1 cellular context compared by ENCODE assay signal in the genomic region with DNA sequence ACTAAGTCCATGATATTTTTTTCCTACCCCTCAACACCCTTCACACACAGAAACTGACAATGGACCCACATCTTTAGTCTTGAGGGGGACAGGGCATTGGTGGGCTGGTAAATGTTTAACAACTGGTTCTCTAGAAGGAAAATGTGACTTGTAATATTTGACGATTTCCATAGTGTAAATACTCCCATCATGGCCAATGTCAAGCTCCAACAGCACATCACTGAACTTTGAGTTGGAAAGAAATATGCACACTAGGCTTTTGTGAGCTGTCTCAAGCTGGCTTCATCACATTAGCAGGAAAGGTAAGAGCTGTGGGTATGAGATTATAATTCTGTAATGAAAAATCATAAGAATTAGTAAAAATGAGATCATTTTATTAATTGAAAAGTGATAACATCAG.
TF ChIP-seq lines count a peak whose summit lies in the region.

No MANE protein-coding gene starts in this region.

TF ChIP-seq in HepG2, 621 proteins besides CTCF, POLR2A, EP300 and RAD21 (continued from another document and continues in another):
- TF ChIP-seq, protein P1, sequence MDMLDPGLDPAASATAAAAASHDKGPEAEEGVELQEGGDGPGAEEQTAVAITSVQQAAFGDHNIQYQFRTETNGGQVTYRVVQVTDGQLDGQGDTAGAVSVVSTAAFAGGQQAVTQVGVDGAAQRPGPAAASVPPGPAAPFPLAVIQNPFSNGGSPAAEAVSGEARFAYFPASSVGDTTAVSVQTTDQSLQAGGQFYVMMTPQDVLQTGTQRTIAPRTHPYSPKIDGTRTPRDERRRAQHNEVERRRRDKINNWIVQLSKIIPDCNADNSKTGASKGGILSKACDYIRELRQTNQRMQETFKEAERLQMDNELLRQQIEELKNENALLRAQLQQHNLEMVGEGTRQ (IDR thresholded peaks at IDR 0.05; ENCODE audit: low read depth, low read length), result no peak
- TF ChIP-seq, protein P1 (CRISPR knock-in tag; IDR thresholded peaks at IDR 0.05; ENCODE audit: borderline replicate concordance), result no peak
- no peak for TF ChIP-seq HNRNPL (IDR thresholded peaks at IDR 0.05; ENCODE audit: low read depth, low read length)
- TF ChIP-seq, protein P2, sequence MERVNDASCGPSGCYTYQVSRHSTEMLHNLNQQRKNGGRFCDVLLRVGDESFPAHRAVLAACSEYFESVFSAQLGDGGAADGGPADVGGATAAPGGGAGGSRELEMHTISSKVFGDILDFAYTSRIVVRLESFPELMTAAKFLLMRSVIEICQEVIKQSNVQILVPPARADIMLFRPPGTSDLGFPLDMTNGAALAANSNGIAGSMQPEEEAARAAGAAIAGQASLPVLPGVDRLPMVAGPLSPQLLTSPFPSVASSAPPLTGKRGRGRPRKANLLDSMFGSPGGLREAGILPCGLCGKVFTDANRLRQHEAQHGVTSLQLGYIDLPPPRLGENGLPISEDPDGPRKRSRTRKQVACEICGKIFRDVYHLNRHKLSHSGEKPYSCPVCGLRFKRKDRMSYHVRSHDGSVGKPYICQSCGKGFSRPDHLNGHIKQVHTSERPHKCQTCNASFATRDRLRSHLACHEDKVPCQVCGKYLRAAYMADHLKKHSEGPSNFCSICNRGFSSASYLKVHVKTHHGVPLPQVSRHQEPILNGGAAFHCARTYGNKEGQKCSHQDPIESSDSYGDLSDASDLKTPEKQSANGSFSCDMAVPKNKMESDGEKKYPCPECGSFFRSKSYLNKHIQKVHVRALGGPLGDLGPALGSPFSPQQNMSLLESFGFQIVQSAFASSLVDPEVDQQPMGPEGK (CRISPR knock-in tag; IDR thresholded peaks at IDR 0.05), result no peak
- TF ChIP-seq HDAC2 (CRISPR knock-in tag; IDR thresholded peaks at IDR 0.05), result no peak
- peak; percentile 67 for TF ChIP-seq TBL1XR1 (IDR thresholded peaks at IDR 0.05; ENCODE audit: borderline replicate concordance, low read length, partially characterized antibody)
- peak; percentile 60; the same call in 1 of the 2 replicates for TF ChIP-seq EHMT2 (IDR thresholded peaks at IDR 0.05; ENCODE audit: borderline replicate concordance, low read depth, low read length)
- TF ChIP-seq ZNF343 (CRISPR knock-in tag; IDR thresholded peaks at IDR 0.05), result no peak
- TF ChIP-seq NFKBIZ (CRISPR knock-in tag; IDR thresholded peaks at IDR 0.05), result no peak
- TF ChIP-seq, protein P3, sequence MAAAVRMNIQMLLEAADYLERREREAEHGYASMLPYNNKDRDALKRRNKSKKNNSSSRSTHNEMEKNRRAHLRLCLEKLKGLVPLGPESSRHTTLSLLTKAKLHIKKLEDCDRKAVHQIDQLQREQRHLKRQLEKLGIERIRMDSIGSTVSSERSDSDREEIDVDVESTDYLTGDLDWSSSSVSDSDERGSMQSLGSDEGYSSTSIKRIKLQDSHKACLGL (CRISPR knock-in tag; IDR thresholded peaks at IDR 0.05), result no peak
- no peak for TF ChIP-seq ZNF615 (CRISPR knock-in tag; IDR thresholded peaks at IDR 0.05; ENCODE audit: borderline replicate concordance)
- TF ChIP-seq, protein P4, sequence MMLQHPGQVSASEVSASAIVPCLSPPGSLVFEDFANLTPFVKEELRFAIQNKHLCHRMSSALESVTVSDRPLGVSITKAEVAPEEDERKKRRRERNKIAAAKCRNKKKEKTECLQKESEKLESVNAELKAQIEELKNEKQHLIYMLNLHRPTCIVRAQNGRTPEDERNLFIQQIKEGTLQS (CRISPR knock-in tag; IDR thresholded peaks at IDR 0.05), result no peak
- no peak for TF ChIP-seq NFATC3 (CRISPR knock-in tag; IDR thresholded peaks at IDR 0.05)
- TF ChIP-seq ZNF234 (CRISPR knock-in tag; conservative IDR thresholded peaks at IDR 0.05), result no peak
- no peak for TF ChIP-seq FOXA1 (IDR thresholded peaks at IDR 0.05)
- 0 out of 2 replicates have a peak, but pooled peaks have one; percentile 51 for TF ChIP-seq FOXA1 (CRISPR knock-in tag; IDR thresholded peaks at IDR 0.05)
- no peak for TF ChIP-seq ZNF263 (CRISPR knock-in tag; IDR thresholded peaks at IDR 0.05)
- TF ChIP-seq, protein P5, sequence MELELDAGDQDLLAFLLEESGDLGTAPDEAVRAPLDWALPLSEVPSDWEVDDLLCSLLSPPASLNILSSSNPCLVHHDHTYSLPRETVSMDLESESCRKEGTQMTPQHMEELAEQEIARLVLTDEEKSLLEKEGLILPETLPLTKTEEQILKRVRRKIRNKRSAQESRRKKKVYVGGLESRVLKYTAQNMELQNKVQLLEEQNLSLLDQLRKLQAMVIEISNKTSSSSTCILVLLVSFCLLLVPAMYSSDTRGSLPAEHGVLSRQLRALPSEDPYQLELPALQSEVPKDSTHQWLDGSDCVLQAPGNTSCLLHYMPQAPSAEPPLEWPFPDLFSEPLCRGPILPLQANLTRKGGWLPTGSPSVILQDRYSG (CRISPR knock-in tag; IDR thresholded peaks at IDR 0.05), result no peak
- TF ChIP-seq, protein P6, sequence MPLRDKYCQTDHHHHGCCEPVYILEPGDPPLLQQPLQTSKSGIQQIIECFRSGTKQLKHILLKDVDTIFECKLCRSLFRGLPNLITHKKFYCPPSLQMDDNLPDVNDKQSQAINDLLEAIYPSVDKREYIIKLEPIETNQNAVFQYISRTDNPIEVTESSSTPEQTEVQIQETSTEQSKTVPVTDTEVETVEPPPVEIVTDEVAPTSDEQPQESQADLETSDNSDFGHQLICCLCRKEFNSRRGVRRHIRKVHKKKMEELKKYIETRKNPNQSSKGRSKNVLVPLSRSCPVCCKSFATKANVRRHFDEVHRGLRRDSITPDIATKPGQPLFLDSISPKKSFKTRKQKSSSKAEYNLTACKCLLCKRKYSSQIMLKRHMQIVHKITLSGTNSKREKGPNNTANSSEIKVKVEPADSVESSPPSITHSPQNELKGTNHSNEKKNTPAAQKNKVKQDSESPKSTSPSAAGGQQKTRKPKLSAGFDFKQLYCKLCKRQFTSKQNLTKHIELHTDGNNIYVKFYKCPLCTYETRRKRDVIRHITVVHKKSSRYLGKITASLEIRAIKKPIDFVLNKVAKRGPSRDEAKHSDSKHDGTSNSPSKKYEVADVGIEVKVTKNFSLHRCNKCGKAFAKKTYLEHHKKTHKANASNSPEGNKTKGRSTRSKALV (CRISPR knock-in tag; IDR thresholded peaks at IDR 0.05), result no peak
- no peak for TF ChIP-seq ZNF552 (CRISPR knock-in tag; IDR thresholded peaks at IDR 0.05; ENCODE audit: borderline replicate concordance)
- no peak for TF ChIP-seq SOX6 (IDR thresholded peaks at IDR 0.05)
- TF ChIP-seq SOX6 (CRISPR knock-in tag; IDR thresholded peaks at IDR 0.05), result no peak; the same call in 1 of the 2 replicates
- TF ChIP-seq HOXD1 (CRISPR knock-in tag; IDR thresholded peaks at IDR 0.05), result no peak
- no peak for TF ChIP-seq MYNN (CRISPR knock-in tag; IDR thresholded peaks at IDR 0.05; ENCODE audit: low read depth)
- TF ChIP-seq ZNF431 (CRISPR knock-in tag; IDR thresholded peaks at IDR 0.05; ENCODE audit: borderline replicate concordance, low read depth), result no peak
- no peak for TF ChIP-seq ZNF12 (CRISPR knock-in tag; IDR thresholded peaks at IDR 0.05)
- TF ChIP-seq FOSL1 (CRISPR knock-in tag; IDR thresholded peaks at IDR 0.05; ENCODE audit: borderline replicate concordance), result no peak
- TF ChIP-seq SOX13 (IDR thresholded peaks at IDR 0.05), result no peak
- peak in 1 of 2 experiments; percentile 49; a peak in 2 of 4 replicates for TF ChIP-seq SOX13 (CRISPR knock-in tag; conservative IDR thresholded peaks at IDR 0.05 in 1 of 2, IDR thresholded peaks at IDR 0.05 in 1 of 2)
- TF ChIP-seq ZSCAN29 (CRISPR knock-in tag; conservative IDR thresholded peaks at IDR 0.05), result no peak
- no peak for TF ChIP-seq RXRB (CRISPR knock-in tag; IDR thresholded peaks at IDR 0.05; ENCODE audit: borderline replicate concordance)
- 0 out of 2 replicates have a peak, but pooled peaks have one; percentile 19 for TF ChIP-seq SOX5 (CRISPR knock-in tag; IDR thresholded peaks at IDR 0.05; ENCODE audit: borderline replicate concordance)
- no peak for TF ChIP-seq SAFB2 (CRISPR knock-in tag; IDR thresholded peaks at IDR 0.05; ENCODE audit: borderline replicate concordance, low read depth)
- TF ChIP-seq FOXP1 (IDR thresholded peaks at IDR 0.05), result no peak
- TF ChIP-seq FOXP1 (CRISPR knock-in tag; IDR thresholded peaks at IDR 0.05), result peak; percentile 16; the same call in 1 of the 2 replicates
- TF ChIP-seq ZNF598 (CRISPR knock-in tag; IDR thresholded peaks at IDR 0.05; ENCODE audit: borderline replicate concordance), result no peak
- TF ChIP-seq RFX5 (IDR thresholded peaks at IDR 0.05; ENCODE audit: low read depth, low read length), result no peak
- no peak for TF ChIP-seq ZNF616 (CRISPR knock-in tag; IDR thresholded peaks at IDR 0.05; ENCODE audit: low read depth)
- TF ChIP-seq, protein P7, sequence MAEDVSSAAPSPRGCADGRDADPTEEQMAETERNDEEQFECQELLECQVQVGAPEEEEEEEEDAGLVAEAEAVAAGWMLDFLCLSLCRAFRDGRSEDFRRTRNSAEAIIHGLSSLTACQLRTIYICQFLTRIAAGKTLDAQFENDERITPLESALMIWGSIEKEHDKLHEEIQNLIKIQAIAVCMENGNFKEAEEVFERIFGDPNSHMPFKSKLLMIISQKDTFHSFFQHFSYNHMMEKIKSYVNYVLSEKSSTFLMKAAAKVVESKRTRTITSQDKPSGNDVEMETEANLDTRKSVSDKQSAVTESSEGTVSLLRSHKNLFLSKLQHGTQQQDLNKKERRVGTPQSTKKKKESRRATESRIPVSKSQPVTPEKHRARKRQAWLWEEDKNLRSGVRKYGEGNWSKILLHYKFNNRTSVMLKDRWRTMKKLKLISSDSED (CRISPR knock-in tag; IDR thresholded peaks at IDR 0.05), result no peak
- TF ChIP-seq ZIK1 (CRISPR knock-in tag; IDR thresholded peaks at IDR 0.05; ENCODE audit: borderline replicate concordance, low read depth), result no peak
- TF ChIP-seq HCFC1 (IDR thresholded peaks at IDR 0.05; ENCODE audit: low read depth, low read length), result no peak
- TF ChIP-seq, protein P8, sequence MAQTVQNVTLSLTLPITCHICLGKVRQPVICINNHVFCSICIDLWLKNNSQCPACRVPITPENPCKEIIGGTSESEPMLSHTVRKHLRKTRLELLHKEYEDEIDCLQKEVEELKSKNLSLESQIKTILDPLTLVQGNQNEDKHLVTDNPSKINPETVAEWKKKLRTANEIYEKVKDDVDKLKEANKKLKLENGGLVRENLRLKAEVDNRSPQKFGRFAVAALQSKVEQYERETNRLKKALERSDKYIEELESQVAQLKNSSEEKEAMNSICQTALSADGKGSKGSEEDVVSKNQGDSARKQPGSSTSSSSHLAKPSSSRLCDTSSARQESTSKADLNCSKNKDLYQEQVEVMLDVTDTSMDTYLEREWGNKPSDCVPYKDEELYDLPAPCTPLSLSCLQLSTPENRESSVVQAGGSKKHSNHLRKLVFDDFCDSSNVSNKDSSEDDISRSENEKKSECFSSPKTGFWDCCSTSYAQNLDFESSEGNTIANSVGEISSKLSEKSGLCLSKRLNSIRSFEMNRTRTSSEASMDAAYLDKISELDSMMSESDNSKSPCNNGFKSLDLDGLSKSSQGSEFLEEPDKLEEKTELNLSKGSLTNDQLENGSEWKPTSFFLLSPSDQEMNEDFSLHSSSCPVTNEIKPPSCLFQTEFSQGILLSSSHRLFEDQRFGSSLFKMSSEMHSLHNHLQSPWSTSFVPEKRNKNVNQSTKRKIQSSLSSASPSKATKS (CRISPR knock-in tag; IDR thresholded peaks at IDR 0.05), result no peak
- TF ChIP-seq, protein P9, sequence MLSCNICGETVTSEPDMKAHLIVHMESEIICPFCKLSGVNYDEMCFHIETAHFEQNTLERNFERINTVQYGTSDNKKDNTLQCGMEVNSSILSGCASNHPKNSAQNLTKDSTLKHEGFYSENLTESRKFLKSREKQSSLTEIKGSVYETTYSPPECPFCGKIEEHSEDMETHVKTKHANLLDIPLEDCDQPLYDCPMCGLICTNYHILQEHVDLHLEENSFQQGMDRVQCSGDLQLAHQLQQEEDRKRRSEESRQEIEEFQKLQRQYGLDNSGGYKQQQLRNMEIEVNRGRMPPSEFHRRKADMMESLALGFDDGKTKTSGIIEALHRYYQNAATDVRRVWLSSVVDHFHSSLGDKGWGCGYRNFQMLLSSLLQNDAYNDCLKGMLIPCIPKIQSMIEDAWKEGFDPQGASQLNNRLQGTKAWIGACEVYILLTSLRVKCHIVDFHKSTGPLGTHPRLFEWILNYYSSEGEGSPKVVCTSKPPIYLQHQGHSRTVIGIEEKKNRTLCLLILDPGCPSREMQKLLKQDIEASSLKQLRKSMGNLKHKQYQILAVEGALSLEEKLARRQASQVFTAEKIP (CRISPR knock-in tag; IDR thresholded peaks at IDR 0.05; ENCODE audit: borderline replicate concordance), result no peak
- TF ChIP-seq, protein P10, sequence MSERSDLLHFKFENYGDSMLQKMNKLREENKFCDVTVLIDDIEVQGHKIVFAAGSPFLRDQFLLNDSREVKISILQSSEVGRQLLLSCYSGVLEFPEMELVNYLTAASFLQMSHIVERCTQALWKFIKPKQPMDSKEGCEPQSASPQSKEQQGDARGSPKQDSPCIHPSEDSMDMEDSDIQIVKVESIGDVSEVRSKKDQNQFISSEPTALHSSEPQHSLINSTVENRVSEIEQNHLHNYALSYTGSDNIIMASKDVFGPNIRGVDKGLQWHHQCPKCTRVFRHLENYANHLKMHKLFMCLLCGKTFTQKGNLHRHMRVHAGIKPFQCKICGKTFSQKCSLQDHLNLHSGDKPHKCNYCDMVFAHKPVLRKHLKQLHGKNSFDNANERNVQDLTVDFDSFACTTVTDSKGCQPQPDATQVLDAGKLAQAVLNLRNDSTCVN (CRISPR knock-in tag; IDR thresholded peaks at IDR 0.05; ENCODE audit: borderline replicate concordance), result no peak
- TF ChIP-seq MAF1 (CRISPR knock-in tag; IDR thresholded peaks at IDR 0.05; ENCODE audit: borderline replicate concordance), result no peak
- TF ChIP-seq ZNF557 (CRISPR knock-in tag; IDR thresholded peaks at IDR 0.05), result no peak
- TF ChIP-seq ZNF879 (CRISPR knock-in tag; IDR thresholded peaks at IDR 0.05), result no peak
- TF ChIP-seq, protein P11, sequence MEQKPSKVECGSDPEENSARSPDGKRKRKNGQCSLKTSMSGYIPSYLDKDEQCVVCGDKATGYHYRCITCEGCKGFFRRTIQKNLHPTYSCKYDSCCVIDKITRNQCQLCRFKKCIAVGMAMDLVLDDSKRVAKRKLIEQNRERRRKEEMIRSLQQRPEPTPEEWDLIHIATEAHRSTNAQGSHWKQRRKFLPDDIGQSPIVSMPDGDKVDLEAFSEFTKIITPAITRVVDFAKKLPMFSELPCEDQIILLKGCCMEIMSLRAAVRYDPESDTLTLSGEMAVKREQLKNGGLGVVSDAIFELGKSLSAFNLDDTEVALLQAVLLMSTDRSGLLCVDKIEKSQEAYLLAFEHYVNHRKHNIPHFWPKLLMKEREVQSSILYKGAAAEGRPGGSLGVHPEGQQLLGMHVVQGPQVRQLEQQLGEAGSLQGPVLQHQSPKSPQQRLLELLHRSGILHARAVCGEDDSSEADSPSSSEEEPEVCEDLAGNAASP (CRISPR knock-in tag; IDR thresholded peaks at IDR 0.05; ENCODE audit: borderline replicate concordance), result no peak
- no peak for TF ChIP-seq RNF2 (conservative IDR thresholded peaks at IDR 0.05; ENCODE audit: low read depth)
- TF ChIP-seq PRPF4 (IDR thresholded peaks at IDR 0.05; ENCODE audit: low read depth, low read length, poor library complexity, severe bottlenecking), result no peak
